Comparison of ENCODE assay signal across 15 cellular contexts in genomic region chr2:121539722-121540469, GRCh38. TPM values are rescaled to one million over a fixed set of nuclear protein-coding genes. Genes with fewer than 3 reads are reported as not detected.
DNase-seq lines count a peak whose midpoint lies in the region; ATAC-seq and TF ChIP-seq lines count a peak whose summit lies in the region.
"Had no signal": no experiment of that assay in that cellular context is flagged by ENCODE, and none has a peak within 500 bp of the region (broad histone marks: within the 10 kb centered on the region; RNA-seq: fewer than 3 reads in every experiment).

No MANE protein-coding gene starts in this region.

- no peaks in the 10 kb centered on the region for H3K36me3 Mint-ChIP-seq in CD4-positive, alpha-beta T cell (ENCODE audit: low read depth)
- H3K36me3 Mint-ChIP-seq in activated naive CD8-positive, alpha-beta T cell treated with anti-CD3 and anti-CD28 coated beads, Interleukin-2, amount 50 U/mL, for 24 hours (ENCODE audit: low read depth) = peaks cover 1% of the 10 kb centered on the region
- no peaks in the 10 kb centered on the region for H3K36me3 Mint-ChIP-seq in natural killer cell treated with Interleukin-12 subunit alpha and Interleukin-12 subunit beta and Interleukin-15 and Interleukin-18, amount 100 ng/mL, for 72 hours
- H3K36me3 Mint-ChIP-seq: mesothelial cell of epicardium had no signal

- H3K4me3 ChIP-seq in HEK293 (ENCODE audit: low read depth, low read length) = no peak overlapping the region
- no peak overlapping the region for H3K4me3 ChIP-seq in body of pancreas
- H3K4me3 ChIP-seq in H7 (ENCODE audit: insufficient read depth, low read depth, low read length) = no peak overlapping the region
- H3K4me3 ChIP-seq: sigmoid colon, SK-N-MC had no signal

- no peak for TF ChIP-seq POLR2A in body of pancreas (IDR thresholded peaks at IDR 0.05)

- intact Hi-C loops in CD4-positive, alpha-beta T cell (cut with DNase I, micrococcal nuclease) = no loop called here
- intact Hi-C loops in body of pancreas (cut with DNase I) = no loop called here

- H3K4me3 Mint-ChIP-seq in CD4-positive, alpha-beta T cell = peak overlapping the region; percentile 2
- no peak overlapping the region for H3K4me3 Mint-ChIP-seq in activated naive CD8-positive, alpha-beta T cell treated with anti-CD3 and anti-CD28 coated beads, Interleukin-2, amount 50 U/mL, for 24 hours
- H3K4me3 Mint-ChIP-seq in natural killer cell treated with Interleukin-12 subunit alpha and Interleukin-12 subunit beta and Interleukin-15 and Interleukin-18, amount 100 ng/mL, for 72 hours = peak overlapping the region; percentile 80
- H3K4me3 Mint-ChIP-seq: mesothelial cell of epicardium; stimulated activated memory B cell treated with anti-CD40 and anti-IgM and Interleukin-4, amounts not matched to agents 10 μg/mL and 1 μg/mL and 100 μg/mL, for 72 hours had no signal

- H3K36me3 ChIP-seq in HEK293 (ENCODE audit: control insufficient read depth in 2 of 2, insufficient read depth in 1 of 2, low read length in 2 of 2) (no peaks in the 10 kb centered on the region), body of pancreas (replicated peaks in 1 of 2; ENCODE audit: insufficient read depth in 1 of 2, low read depth in 2 of 2) (no peaks in the 10 kb centered on the region), H7 (replicated peaks; ENCODE audit: control insufficient read depth, insufficient read depth, low read length) (no peaks in the 10 kb centered on the region)
- H3K36me3 ChIP-seq: sigmoid colon had no signal

- no peaks in the 10 kb centered on the region for H3K27me3 Mint-ChIP-seq in CD4-positive, alpha-beta T cell
- H3K27me3 Mint-ChIP-seq in activated naive CD8-positive, alpha-beta T cell treated with anti-CD3 and anti-CD28 coated beads, Interleukin-2, amount 50 U/mL, for 24 hours = no peaks in the 10 kb centered on the region
- H3K27me3 Mint-ChIP-seq in natural killer cell treated with Interleukin-12 subunit alpha and Interleukin-12 subunit beta and Interleukin-15 and Interleukin-18, amount 100 ng/mL, for 72 hours = no peaks in the 10 kb centered on the region
- H3K27me3 Mint-ChIP-seq: stimulated activated memory B cell treated with anti-CD40 and anti-IgM and Interleukin-4, amounts not matched to agents 10 μg/mL and 1 μg/mL and 100 μg/mL, for 72 hours had no signal

- no peaks in the 10 kb centered on the region for H3K9me3 Mint-ChIP-seq in CD4-positive, alpha-beta T cell
- no peaks in the 10 kb centered on the region for H3K9me3 Mint-ChIP-seq in activated naive CD8-positive, alpha-beta T cell treated with anti-CD3 and anti-CD28 coated beads, Interleukin-2, amount 50 U/mL, for 24 hours
- H3K9me3 Mint-ChIP-seq in natural killer cell treated with Interleukin-12 subunit alpha and Interleukin-12 subunit beta and Interleukin-15 and Interleukin-18, amount 100 ng/mL, for 72 hours = no peaks in the 10 kb centered on the region
- H3K9me3 Mint-ChIP-seq: mesothelial cell of epicardium; stimulated activated memory B cell treated with anti-CD40 and anti-IgM and Interleukin-4, amounts not matched to agents 10 μg/mL and 1 μg/mL and 100 μg/mL, for 72 hours had no signal

- H3K4me1 Mint-ChIP-seq in CD4-positive, alpha-beta T cell (ENCODE audit: low read depth) = peaks cover 26% of the 10 kb centered on the region
- H3K4me1 Mint-ChIP-seq in activated naive CD8-positive, alpha-beta T cell treated with anti-CD3 and anti-CD28 coated beads, Interleukin-2, amount 50 U/mL, for 24 hours = peaks cover 29% of the 10 kb centered on the region
- H3K4me1 Mint-ChIP-seq in natural killer cell treated with Interleukin-12 subunit alpha and Interleukin-12 subunit beta and Interleukin-15 and Interleukin-18, amount 100 ng/mL, for 72 hours (ENCODE audit: low read depth in 2 of 2) = peaks cover 26 to 38% of the 10 kb centered on the region in 2 donors

- no peak for ATAC-seq in CD4-positive, alpha-beta T cell (ENCODE audit: poor library complexity)
- peak; percentile 61 for ATAC-seq in activated naive CD8-positive, alpha-beta T cell treated with anti-CD3 and anti-CD28 coated beads, Interleukin-2, amount 50 U/mL, for 24 hours
- peak in 1 of 2 donors; percentile 75 for ATAC-seq in natural killer cell treated with Interleukin-12 subunit alpha and Interleukin-12 subunit beta and Interleukin-15 and Interleukin-18, amount 100 ng/mL, for 72 hours
- ATAC-seq in GM19324 (IDR thresholded peaks at IDR 0.05; ENCODE audit: low FRiP score, unreplicated experiment) (no peak), body of pancreas (no peak)
- ATAC-seq: stimulated activated memory B cell treated with anti-CD40 and anti-IgM and Interleukin-4, amounts not matched to agents 10 μg/mL and 1 μg/mL and 100 μg/mL, for 72 hours had no signal

- POLR2A ChIA-PET in CD4-positive, alpha-beta T cell (lab: Charles Lee) = interaction anchor here (0.9 to 1.9 kb wide), 2 partner anchors 9 to 67 kb away, joined by 3 to 7 read pairs; partner anchors contain the start of gene RNU4ATAC
- POLR2A ChIA-PET in HEK293 (lab: Yijun Ruan, JAX) = no interaction called here

- H3K27ac ChIP-seq in CD4-positive, alpha-beta T cell (ENCODE audit: low read depth, low read length) = no peak overlapping the region
- H3K27ac ChIP-seq in HEK293 (ENCODE audit: extremely low read depth, low read depth, low read length) (no peak overlapping the region), body of pancreas (no peak overlapping the region)
- H3K27ac ChIP-seq: C4-2B, sigmoid colon, SK-N-MC had no signal

- CTCF ChIA-PET in CD4-positive, alpha-beta T cell (lab: Charles Lee) = interaction anchor here (1.9 kb wide), 1 partner anchor 179 kb away, joined by 5 read pairs; no protein-coding TSS in a partner anchor
- CTCF ChIA-PET in HEK293 (lab: Yijun Ruan, JAX) = interaction anchor here (1.1 kb wide), 1 partner anchor 56 kb away, joined by 4 read pairs; no protein-coding TSS in a partner anchor

- no peak for DNase-seq in CD4-positive, alpha-beta T cell
- DNase-seq in activated naive CD8-positive, alpha-beta T cell treated with anti-CD3 and anti-CD28 coated beads, Interleukin-2, amount 50 U/mL, for 24 hours = no peak
- DNase-seq in natural killer cell treated with Interleukin-12 subunit alpha and Interleukin-12 subunit beta and Interleukin-15 and Interleukin-18, amount 100 ng/mL, for 72 hours (ENCODE audit: low spot score) = no peak
- DNase-seq in body of pancreas (no peak), H7 (no peak), AML-193 (lab: John Stamatoyannopoulos, UW) (no peak)
- DNase-seq: activated naive CD4-positive, alpha-beta T cell treated with Interleukin-2 at 50 U/mL for 16 hours; KBM-7; sigmoid colon had no signal

- H3K27me3 ChIP-seq in CD4-positive, alpha-beta T cell (ENCODE audit: control insufficient read depth, insufficient read depth, low read length) = no peaks in the 10 kb centered on the region
- H3K27me3 ChIP-seq in body of pancreas (no peaks in the 10 kb centered on the region), H7 (ENCODE audit: control insufficient read depth, insufficient read depth, low read length) (no peaks in the 10 kb centered on the region)
- H3K27me3 ChIP-seq: sigmoid colon had no signal

- 73 to 85% methylated on average over 4 of the region's 4 CpGs for WGBS in body of pancreas, 2 donors

- H3K27ac Mint-ChIP-seq in CD4-positive, alpha-beta T cell = no peak overlapping the region
- peak overlapping the region; percentile 0 for H3K27ac Mint-ChIP-seq in activated naive CD8-positive, alpha-beta T cell treated with anti-CD3 and anti-CD28 coated beads, Interleukin-2, amount 50 U/mL, for 24 hours
- H3K27ac Mint-ChIP-seq in natural killer cell treated with Interleukin-12 subunit alpha and Interleukin-12 subunit beta and Interleukin-15 and Interleukin-18, amount 100 ng/mL, for 72 hours = peak overlapping the region; percentile 72 to 75
- H3K27ac Mint-ChIP-seq: mesothelial cell of epicardium; stimulated activated memory B cell treated with anti-CD40 and anti-IgM and Interleukin-4, amounts not matched to agents 10 μg/mL and 1 μg/mL and 100 μg/mL, for 72 hours had no signal

- H3K4me1 ChIP-seq in HEK293 (ENCODE audit: control insufficient read depth, insufficient read depth, low read length) (peaks cover 3% of the 10 kb centered on the region; the same call in 1 of the 2 replicates), body of pancreas (no peaks in the 10 kb centered on the region)

- H3K9me3 ChIP-seq in CD4-positive, alpha-beta T cell (ENCODE audit: control insufficient read depth, low read length) = no peaks in the 10 kb centered on the region
- H3K9me3 ChIP-seq in HEK293 (ENCODE audit: control insufficient read depth, insufficient read depth, low read depth, low read length) = no peaks in the 10 kb centered on the region
- H3K9me3 ChIP-seq in body of pancreas = no peaks in the 10 kb centered on the region
- H3K9me3 ChIP-seq: sigmoid colon had no signal

- no peak for TF ChIP-seq CTCF in CD4-positive, alpha-beta T cell (IDR thresholded peaks at IDR 0.05)
- TF ChIP-seq CTCF in HEK293 (tag by site-specific recombination; IDR thresholded peaks at IDR 0.05) (no peak), body of pancreas (IDR thresholded peaks at IDR 0.05) (no peak)

TF ChIP-seq in HEK293, 187 proteins besides CTCF, POLR2A, EP300 and RAD21 (continues in another document):
- TF ChIP-seq ZNF398 (tag by site-specific recombination; IDR thresholded peaks at IDR 0.05) = no peak
- TF ChIP-seq KLF10 (tag by site-specific recombination; IDR thresholded peaks at IDR 0.05) = no peak
- no peak for TF ChIP-seq ZNF555 (tag by site-specific recombination; conservative IDR thresholded peaks at IDR 0.05)

RNA-seq across cellular contexts. Expression of gene RNU4ATAC, which starts 9.2 kb away (rescaled TPM):
- not detected for total RNA-seq in CD4-positive, alpha-beta T cell
- not detected for total RNA-seq in natural killer cell treated with Interleukin-12 subunit alpha and Interleukin-12 subunit beta and Interleukin-15 and Interleukin-18, amount 100 ng/mL, for 72 hours
- total RNA-seq in body of pancreas = not detected
- total RNA-seq in H7 (2014; rRNA removed; shearing (Covaris generic)) = under 0.01 TPM in 1 of 2 replicates, not detected in the other
- total RNA-seq: mesothelial cell of epicardium, sigmoid colon had no signal
